ENCODE assay signal across 8 cellular contexts in genomic region chr1:110433803-110434202, GRCh38. TPM values are rescaled to one million over a fixed set of nuclear protein-coding genes. Genes with fewer than 3 reads are reported as not detected.
DNase-seq lines count a peak whose midpoint lies in the region; ATAC-seq and TF ChIP-seq lines count a peak whose summit lies in the region.

No MANE protein-coding gene starts in this region.

- H3K27me3 ChIP-seq in gastroesophageal sphincter: peaks cover 43% of the 10 kb centered on the region

- H3K27ac ChIP-seq in gastroesophageal sphincter: no peak overlapping the region

- DNase-seq in SIG-M5 treated with dmso at 0.1 percent for 504 hours (lab: John Stamatoyannopoulos, UW; ENCODE audit: unreplicated experiment): peak; percentile 83
- DNase-seq in SIG-M5 (lab: John Stamatoyannopoulos, UW): no peak
- peak; percentile 83 for DNase-seq in OCI-M1 (lab: John Stamatoyannopoulos, UW)
- peak; percentile 35 for DNase-seq in stromal cell of bone marrow (ENCODE audit: low read depth)
- DNase-seq in NCI-H446 (lab: John Stamatoyannopoulos, UW): no peak

- H3K4me1 ChIP-seq in gastroesophageal sphincter: no peaks in the 10 kb centered on the region

- no peak overlapping the region for H3K4me3 ChIP-seq in gastroesophageal sphincter

- TF ChIP-seq EP300 in gastroesophageal sphincter (IDR thresholded peaks at IDR 0.05): no peak

- H3K36me3 ChIP-seq in gastroesophageal sphincter: no peaks in the 10 kb centered on the region

- H3K9me3 ChIP-seq in gastroesophageal sphincter: no peaks in the 10 kb centered on the region

- no peak for TF ChIP-seq POLR2A in gastroesophageal sphincter (IDR thresholded peaks at IDR 0.05)

- ATAC-seq in gastroesophageal sphincter (peak; percentile 58), HG02981 (IDR thresholded peaks at IDR 0.05; ENCODE audit: unreplicated experiment) (no peak), HG03159 (IDR thresholded peaks at IDR 0.05; ENCODE audit: unreplicated experiment) (no peak)

- no peak for TF ChIP-seq CTCF in gastroesophageal sphincter (IDR thresholded peaks at IDR 0.05)

- WGBS in gastroesophageal sphincter (ENCODE audit: low coverage in 1 of 2), 2 donors: 44 to 50% methylated on average over 1 to 2 of the region's 3 CpGs

RNA-seq across cellular contexts. Expression of gene PROK1, which starts 17.1 kb away (rescaled TPM):
- total RNA-seq in gastroesophageal sphincter: 1 to 10 TPM in 1 of 4 donors, not detected in 3; 1.1 TPM

RNA-seq across cellular contexts. Expression of gene LAMTOR5, which starts 26.3 kb away (rescaled TPM):
- 100 to 1,000 TPM in 2 of 4 donors, 10 to 100 TPM in 2; 72.5 to 126 (median 101) TPM for total RNA-seq in gastroesophageal sphincter

RNA-seq across cellular contexts. Expression of gene SLC16A4, which starts 43.0 kb away (rescaled TPM):
- 10 to 100 TPM; 10.5 to 16.9 (median 15.2) TPM for total RNA-seq in gastroesophageal sphincter

Comparison
In these comparisons a context has a peak if more than half of its experiments do, and no peak if none do; other contexts are left out.
1. DNase-seq: peak in SIG-M5 treated with dmso at 0.1 percent for 504 hours (single experiment), OCI-M1 (single experiment) and stromal cell of bone marrow (single experiment); none in SIG-M5 (single experiment) and NCI-H446 (0 of 2).